ENCODE assay signal across 16 cellular contexts in the genomic region with DNA sequence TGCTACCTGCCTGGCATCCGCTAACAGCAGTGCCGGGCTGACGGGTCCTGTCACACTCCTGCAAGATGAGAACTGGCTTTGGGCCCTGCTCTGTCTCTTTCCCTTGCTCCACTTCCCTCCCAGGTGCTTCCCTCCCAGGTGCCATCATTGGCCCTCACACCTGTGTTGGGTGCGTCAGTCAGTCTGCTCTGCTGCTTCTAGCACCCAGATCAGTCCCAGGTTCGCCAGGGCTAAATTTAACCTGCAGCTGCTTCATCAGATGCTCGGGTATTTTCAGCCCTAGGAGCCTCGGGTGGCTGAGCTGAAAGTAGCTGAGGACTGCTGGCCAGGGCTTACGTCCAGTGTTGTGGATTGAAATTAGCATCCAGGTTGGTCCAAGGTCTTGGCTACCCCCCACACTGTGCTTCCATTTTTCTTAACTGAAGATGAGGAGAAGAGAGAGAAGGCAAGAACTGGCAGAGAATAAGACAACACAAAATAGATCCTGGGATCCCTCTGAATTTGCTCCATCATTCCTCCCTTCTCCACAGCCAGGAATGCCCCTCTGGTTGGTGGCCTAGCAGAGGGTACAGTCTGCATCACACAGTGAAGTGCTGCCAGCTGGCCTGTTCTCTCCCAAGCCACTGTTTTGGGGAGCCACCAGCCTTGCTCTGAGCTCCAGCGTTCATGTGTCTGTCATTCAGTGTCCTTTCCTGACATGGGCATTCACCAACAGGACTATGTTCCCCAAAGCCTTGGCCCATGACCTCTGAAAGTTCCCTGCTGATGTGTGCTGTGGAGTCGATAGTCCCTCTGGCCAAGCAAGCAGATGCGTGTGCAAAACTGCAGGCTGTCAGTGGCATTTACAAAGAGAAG.
A peak's percentile ranks its signal among the peaks of the same experiment; 100 is the strongest.
DNase-seq lines count a peak whose midpoint lies in the region; ATAC-seq lines count a peak whose summit lies in the region.
"Had no signal": no experiment of that assay in that cellular context is flagged by ENCODE, and none has a peak within 500 bp of the region (broad histone marks: within the 10 kb centered on the region; RNA-seq: fewer than 3 reads in every experiment).

No MANE protein-coding gene starts in this region.

- no peaks in the 10 kb centered on the region for H3K9me3 ChIP-seq in MG63
- H3K9me3 ChIP-seq: SJCRH30, thyroid gland had no signal

- no peak overlapping the region for H3K4me3 ChIP-seq in MG63
- H3K4me3 ChIP-seq: SJCRH30, thyroid gland had no signal

- H3K27me3 Mint-ChIP-seq in memory B cell, result peaks cover 10% of the 10 kb centered on the region

- H3K4me3 Mint-ChIP-seq in memory B cell, result no peak overlapping the region
- H3K4me3 Mint-ChIP-seq: activated CD4-positive, alpha-beta memory T cell treated with anti-CD3 and anti-CD28 coated beads, Interleukin-2, amount 10 ng/mL, durations not matched to agents 7 days and 5 days; activated naive CD8-positive, alpha-beta T cell treated with anti-CD3 and anti-CD28 coated beads for 36 hours; naive thymus-derived CD8-positive, alpha-beta T cell had no signal

- ATAC-seq in memory B cell (ENCODE audit: low read depth), result peak; percentile 34
- ATAC-seq: naive thymus-derived CD8-positive, alpha-beta T cell had no signal

- peaks cover 12% of the 10 kb centered on the region for H3K4me1 Mint-ChIP-seq in memory B cell

- no peaks in the 10 kb centered on the region for H3K9me3 Mint-ChIP-seq in memory B cell
- H3K9me3 Mint-ChIP-seq: activated CD4-positive, alpha-beta memory T cell treated with anti-CD3 and anti-CD28 coated beads, Interleukin-2, amount 10 ng/mL, durations not matched to agents 7 days and 5 days; activated naive CD8-positive, alpha-beta T cell treated with anti-CD3 and anti-CD28 coated beads for 36 hours; naive thymus-derived CD8-positive, alpha-beta T cell had no signal

- H3K36me3 ChIP-seq in MG63, result no peaks in the 10 kb centered on the region
- H3K36me3 ChIP-seq: SJCRH30, thyroid gland had no signal

- DNase-seq in NCI-H146 (lab: John Stamatoyannopoulos, UW), result peak; percentile 39
- DNase-seq in NCI-H146 treated with DMSO at 0.1 percent for 48 hours (lab: John Stamatoyannopoulos, UW; ENCODE audit: unreplicated experiment), result no peak
- DNase-seq in cerebellar cortex (ENCODE audit: low spot score), result peak; percentile 81
- DNase-seq in memory B cell (ENCODE audit: low spot score in 2 of 2), result no peak
- DNase-seq in superior temporal gyrus (ENCODE audit: extremely low spot score), result peak; percentile 40
- no peak for DNase-seq in MG63
- no peak for DNase-seq in NOMO-1 (lab: John Stamatoyannopoulos, UW; ENCODE audit: unreplicated experiment in 2 of 2)
- DNase-seq in activated effector memory CD4-positive, alpha-beta T cell treated with Interleukin-2 at 50 U/mL for 16 hours, result no peak
- DNase-seq: activated CD4-positive, alpha-beta memory T cell treated with anti-CD3 and anti-CD28 coated beads, Interleukin-2, amount 10 ng/mL, durations not matched to agents 7 days and 5 days; activated naive CD8-positive, alpha-beta T cell treated with anti-CD3 and anti-CD28 coated beads for 36 hours; activated T-cell treated with anti-CD3 and anti-CD28 coated beads, Interleukin-2, amount 50 U/mL, for 1 hour; naive thymus-derived CD8-positive, alpha-beta T cell; NCI-H510A treated with DMSO at 0.1 percent for 48 hours; thyroid gland had no signal

- H3K27me3 ChIP-seq in MG63, result no peaks in the 10 kb centered on the region
- H3K27me3 ChIP-seq: SJCRH30, thyroid gland had no signal

- no peaks in the 10 kb centered on the region for H3K36me3 Mint-ChIP-seq in memory B cell
- H3K36me3 Mint-ChIP-seq: activated naive CD8-positive, alpha-beta T cell treated with anti-CD3 and anti-CD28 coated beads for 36 hours; naive thymus-derived CD8-positive, alpha-beta T cell had no signal

- no peak overlapping the region for H3K27ac Mint-ChIP-seq in memory B cell
- H3K27ac Mint-ChIP-seq: activated CD4-positive, alpha-beta memory T cell treated with anti-CD3 and anti-CD28 coated beads, Interleukin-2, amount 10 ng/mL, durations not matched to agents 7 days and 5 days; activated naive CD8-positive, alpha-beta T cell treated with anti-CD3 and anti-CD28 coated beads for 36 hours; progenitor cell of endocrine pancreas had no signal

Comparison
In these comparisons a context has a peak if more than half of its experiments do, and no peak if none do; other contexts are left out.
1. DNase-seq: peak in NCI-H146 (single experiment), cerebellar cortex (single experiment) and superior temporal gyrus (single experiment); none in NCI-H146 treated with DMSO at 0.1 percent for 48 hours (single experiment), memory B cell (0 of 2), MG63 (single experiment), NOMO-1 (0 of 2) and activated effector memory CD4-positive, alpha-beta T cell treated with Interleukin-2 at 50 U/mL for 16 hours (single experiment).